Comparison of ENCODE assay signal across 13 cellular contexts in genomic region chr12:132617822-132618682, GRCh38. TPM values are rescaled to one million over a fixed set of nuclear protein-coding genes. Genes with fewer than 3 reads are reported as not detected.
DNase-seq lines count a peak whose midpoint lies in the region; TF ChIP-seq lines count a peak whose summit lies in the region.
"Had no signal": no experiment of that assay in that cellular context is flagged by ENCODE, and none has a peak within 500 bp of the region (broad histone marks: within the 10 kb centered on the region; RNA-seq: fewer than 3 reads in every experiment).

No MANE protein-coding gene starts in this region.

- no peak for TF ChIP-seq CTCF in hepatocyte (IDR thresholded peaks at IDR 0.05; ENCODE audit: poor library complexity)
- TF ChIP-seq CTCF in sigmoid colon (IDR thresholded peaks at IDR 0.05), result no peak

- H3K79me2 ChIP-seq in hepatocyte, result no peaks in the 10 kb centered on the region

- H3K27ac Mint-ChIP-seq in T-helper 2 cell treated with Interferon-gamma antibody and Interleukin-4, amounts not matched to agents 5 μg/mL and 100 μg/mL, for 36 hours, result peak overlapping the region; percentile 57
- H3K27ac Mint-ChIP-seq: effector memory CD8-positive, alpha-beta T cell had no signal

- peaks cover 5% of the 10 kb centered on the region for H3K4me1 Mint-ChIP-seq in T-helper 2 cell treated with Interferon-gamma antibody and Interleukin-4, amounts not matched to agents 5 μg/mL and 100 μg/mL, for 36 hours (ENCODE audit: low read depth)

- peaks cover 8% of the 10 kb centered on the region for H3K36me3 Mint-ChIP-seq in T-helper 2 cell treated with Interferon-gamma antibody and Interleukin-4, amounts not matched to agents 5 μg/mL and 100 μg/mL, for 36 hours (ENCODE audit: low read depth)

- peaks cover 5% of the 10 kb centered on the region for H3K9me3 ChIP-seq in hepatocyte (ENCODE audit: low read depth)
- peaks cover 0 to 6% (median 4%) of the 10 kb centered on the region in 4 donors for H3K9me3 ChIP-seq in sigmoid colon

- H3K27ac ChIP-seq in hepatocyte, result no peak overlapping the region
- H3K27ac ChIP-seq in sigmoid colon, result peak overlapping the region in 1 of 4 donors; percentile 46

- no peak for TF ChIP-seq POLR2A in sigmoid colon (IDR thresholded peaks at IDR 0.05)

- H3K27me3 Mint-ChIP-seq in T-helper 2 cell treated with Interferon-gamma antibody and Interleukin-4, amounts not matched to agents 5 μg/mL and 100 μg/mL, for 36 hours (ENCODE audit: low read depth), result peaks cover 21% of the 10 kb centered on the region

- H3K27me3 ChIP-seq in hepatocyte (peaks cover 47% of the 10 kb centered on the region), sigmoid colon (peaks cover 43 to 61% (median 51%) of the 10 kb centered on the region in 3 donors)

- H3K4me3 Mint-ChIP-seq in T-helper 2 cell treated with Interferon-gamma antibody and Interleukin-4, amounts not matched to agents 5 μg/mL and 100 μg/mL, for 36 hours, result no peak overlapping the region

- no peak for TF ChIP-seq EP300 in sigmoid colon (IDR thresholded peaks at IDR 0.05)

- intact Hi-C loops in sigmoid colon (cut with DNase I), result no loop called here

- H3K36me3 ChIP-seq in hepatocyte (replicated peaks; ENCODE audit: insufficient read depth, low read depth) (no peaks in the 10 kb centered on the region), sigmoid colon (no peaks in the 10 kb centered on the region)

- no peaks in the 10 kb centered on the region for H3K9me2 ChIP-seq in hepatocyte (replicated peaks; ENCODE audit: insufficient read depth)

- no peak overlapping the region for H2AFZ ChIP-seq in hepatocyte

- H3K4me1 ChIP-seq in hepatocyte (ENCODE audit: insufficient read depth) (peaks cover 7% of the 10 kb centered on the region), sigmoid colon (peaks cover 0 to 27% (median 20%) of the 10 kb centered on the region in 4 donors)

- H3K4me2 ChIP-seq in hepatocyte, result peak overlapping the region; percentile 85

- 18% methylated on average over 27 of the region's 51 CpGs for WGBS in hepatocyte (ENCODE audit: low lambda C conversion rate, missing lambda C conversion rate)
- 8 to 9% methylated on average over 51 of the region's 51 CpGs for WGBS in sigmoid colon, 2 donors

- no peaks in the 10 kb centered on the region for H4K20me1 ChIP-seq in hepatocyte (ENCODE audit: insufficient read depth, poor library complexity, severe bottlenecking)

- peaks cover 11% of the 10 kb centered on the region for H3K9me3 Mint-ChIP-seq in T-helper 2 cell treated with Interferon-gamma antibody and Interleukin-4, amounts not matched to agents 5 μg/mL and 100 μg/mL, for 36 hours
- H3K9me3 Mint-ChIP-seq: effector memory CD8-positive, alpha-beta T cell had no signal

- DNase-seq in T-helper 2 cell treated with Interferon-gamma antibody and Interleukin-4, amounts not matched to agents 5 μg/mL and 100 μg/mL, for 36 hours (ENCODE audit: low spot score), result no peak
- DNase-seq in T-helper 2 cell (no peak), NCI-H345 (lab: John Stamatoyannopoulos, UW) (peak; percentile 53), hepatocyte (ENCODE audit: low spot score) (no peak), sigmoid colon (no peak), NCI-H2029 (lab: John Stamatoyannopoulos, UW) (no peak), dedifferentiated amniotic fluid mesenchymal stem cell (ENCODE audit: extremely low spot score) (no peak)
- no peak for DNase-seq in activated CD4-positive, alpha-beta T cell treated with anti-CD3 and anti-CD28 coated beads, Interleukin-2, amount 50 U/mL, for 4 hours
- DNase-seq: activated gamma-delta T cell; effector memory CD8-positive, alpha-beta T cell; NCI-H446 treated with DMSO at 0.1 percent for 48 hours had no signal

- H3K4me3 ChIP-seq in hepatocyte (no peak overlapping the region), sigmoid colon (peak overlapping the region in 3 of 4 donors; percentile 9 to 10 (median 10))

RNA-seq across cellular contexts. Expression of gene P2RX2, which starts 0.5 kb away (rescaled TPM):
- total RNA-seq in hepatocyte (not detected in 2 replicates), sigmoid colon (1 to 10 TPM in 1 of 4 donors, under 1 TPM in 2, not detected in 1; 0.16 to 1.4 (median 0.36) TPM)
- polyA plus RNA-seq in hepatocyte (not detected in 2 replicates), sigmoid colon (under 1 TPM in 2 of 3 donors, not detected in 1; 0.36 to 0.60 TPM)
- total RNA-seq: HT1080, kidney epithelial cell had no signal

RNA-seq across cellular contexts. Expression of gene LRCOL1, which starts 7.7 kb away (rescaled TPM):
- total RNA-seq in hepatocyte, result not detected in 2 replicates
- 0.28 TPM in 1 of 2 replicates, not detected in the other for polyA plus RNA-seq in hepatocyte
- 1 to 10 TPM in 1 of 4 donors, under 1 TPM in 1, not detected in 2; 0.49 to 1.4 TPM for total RNA-seq in sigmoid colon
- under 1 TPM in 1 of 3 donors, not detected in 2; 0.55 TPM for polyA plus RNA-seq in sigmoid colon
- total RNA-seq: HT1080, kidney epithelial cell had no signal
